ENCODE assay signal across 1 cellular context in genomic region chr10:119663866-119664698, GRCh38.
TF ChIP-seq lines count a peak whose summit lies in the region.

No MANE protein-coding gene starts in this region.

TF ChIP-seq in H1, 55 proteins besides CTCF, POLR2A, EP300 and RAD21 (continued from another document):
- no peak for TF ChIP-seq CHD7 (IDR thresholded peaks at IDR 0.05; ENCODE audit: insufficient replicate concordance, low read length)
- no peak for TF ChIP-seq CBX5 (IDR thresholded peaks at IDR 0.05; ENCODE audit: low read depth, low read length)
- TF ChIP-seq TEAD4 (IDR thresholded peaks at IDR 0.05; ENCODE audit: low read depth, low read length) = no peak
- TF ChIP-seq JUN (IDR thresholded peaks at IDR 0.05; ENCODE audit: low read depth, low read length) = no peak
